ENCODE assay signal across 9 cellular contexts in genomic region chr12:52280796-52281560, GRCh38. TPM values are rescaled to one million over a fixed set of nuclear protein-coding genes. Genes with fewer than 3 reads are reported as not detected.
DNase-seq lines count a peak whose midpoint lies in the region; ATAC-seq, FAIRE-seq and TF ChIP-seq lines count a peak whose summit lies in the region.
"Had no signal": no experiment of that assay in that cellular context is flagged by ENCODE, and none has a peak within 500 bp of the region (broad histone marks: within the 10 kb centered on the region; RNA-seq: fewer than 3 reads in every experiment).

No MANE protein-coding gene starts in this region.

- DNase-seq in astrocyte of the spinal cord (ENCODE audit: low read depth, low spot score) (peak; percentile 97), iris pigment epithelial cell (ENCODE audit: low read depth) (peak; percentile 96), suprapubic skin (ENCODE audit: low spot score in 2 of 2) (peak; percentile 90 to 93), GM12892 (ENCODE audit: insufficient read length) (no peak)
- no peak for DNase-seq in stimulated activated CD8-positive, alpha-beta memory T cell treated with anti-CD3 and anti-CD28 coated beads, Interleukin-4, amount 100 ng/mL, for 48 hours

- no peak for FAIRE-seq in GM12892 (lab: Jason Lieb, UNC)

- POLR2A ChIA-PET in HEK293 (lab: Yijun Ruan, JAX) = interaction anchor here (0.7 to 1.4 kb wide), 4 partner anchors 11 to 89 kb away, joined by 3 to 5 read pairs (median 4); partner anchors contain the start of gene KRT80

- H3K4me3 ChIP-seq in HEK293 (ENCODE audit: low read depth, low read length) (no peak overlapping the region), astrocyte of the spinal cord (ENCODE audit: low read depth, low read length) (no peak overlapping the region), suprapubic skin (no peak overlapping the region)

- TF ChIP-seq CTCF in HEK293 (tag by site-specific recombination; IDR thresholded peaks at IDR 0.05) (no peak), astrocyte of the spinal cord (IDR thresholded peaks at IDR 0.05; ENCODE audit: low read depth, low read length) (no peak), suprapubic skin (IDR thresholded peaks at IDR 0.05) (no peak)

- no peaks in the 10 kb centered on the region for H3K9me3 ChIP-seq in HEK293 (ENCODE audit: control insufficient read depth, insufficient read depth, low read depth, low read length)
- H3K9me3 ChIP-seq in suprapubic skin = no peaks in the 10 kb centered on the region

- H3K4me1 ChIP-seq in HEK293 (ENCODE audit: control insufficient read depth, insufficient read depth, low read length) (no peaks in the 10 kb centered on the region; the same call in 1 of the 2 replicates), suprapubic skin (peaks cover 34% of the 10 kb centered on the region)

- TF ChIP-seq POLR2A in suprapubic skin (IDR thresholded peaks at IDR 0.05) = no peak
- TF ChIP-seq POLR2A in GM12892 (IDR thresholded peaks at IDR 0.05; ENCODE audit: low read depth, low read length) = no peak

- in situ Hi-C loops in astrocyte of the spinal cord (cut with HindIII; ENCODE audit: low sequenced_read_pairs) = no loop called here

- TF ChIP-seq EP300 in suprapubic skin (IDR thresholded peaks at IDR 0.05) = peak; percentile 51

- ATAC-seq in HG03097 (IDR thresholded peaks at IDR 0.05; ENCODE audit: low FRiP score, unreplicated experiment) (no peak), GM18873 (IDR thresholded peaks at IDR 0.05; ENCODE audit: low FRiP score, unreplicated experiment) (no peak)

- no peaks in the 10 kb centered on the region for H3K27me3 ChIP-seq in suprapubic skin

- WGBS in suprapubic skin = 46% methylated on average over 4 of the region's 4 CpGs

- H3K36me3 ChIP-seq in HEK293 (ENCODE audit: control insufficient read depth in 2 of 2, insufficient read depth in 1 of 2, low read length in 2 of 2) (no peaks in the 10 kb centered on the region), suprapubic skin (no peaks in the 10 kb centered on the region)

- CTCF ChIA-PET in HEK293 (lab: Yijun Ruan, JAX) = interaction anchor here (0.7 to 7.3 kb wide), 21 partner anchors 14 to 700 kb away, joined by 3 to 98 read pairs (median 5); no protein-coding TSS in a partner anchor

- H3K27ac ChIP-seq in HEK293 (ENCODE audit: extremely low read depth, low read depth, low read length) = peak overlapping the region; percentile 1; the same call in 1 of the 2 replicates
- H3K27ac ChIP-seq in suprapubic skin = peak overlapping the region; percentile 87

TF ChIP-seq in HEK293, 187 proteins besides CTCF, POLR2A, EP300 and RAD21 (continues in another document):
- TF ChIP-seq ZNF112 (tag by site-specific recombination; IDR thresholded peaks at IDR 0.05) = no peak
- 0 out of 2 replicates have a peak, but pooled peaks have one; percentile 0 for TF ChIP-seq ZBTB20 (tag by site-specific recombination; IDR thresholded peaks at IDR 0.05)
- no peak for TF ChIP-seq ZNF670 (tag by site-specific recombination; IDR thresholded peaks at IDR 0.05; ENCODE audit: low read depth)
- TF ChIP-seq ZNF354C (tag by site-specific recombination; IDR thresholded peaks at IDR 0.05; ENCODE audit: borderline replicate concordance, low read depth) = no peak
- TF ChIP-seq ELK4 (IDR thresholded peaks at IDR 0.05; ENCODE audit: borderline replicate concordance, low read depth, low read length) = no peak
- no peak for TF ChIP-seq HIC1 (tag by site-specific recombination; IDR thresholded peaks at IDR 0.05)
- TF ChIP-seq SCRT1 (tag by site-specific recombination; IDR thresholded peaks at IDR 0.05; ENCODE audit: borderline replicate concordance) = no peak
- TF ChIP-seq GLIS2 (tag by site-specific recombination; IDR thresholded peaks at IDR 0.05) = no peak
- TF ChIP-seq ZNF366 (tag by site-specific recombination; conservative IDR thresholded peaks at IDR 0.05) = no peak
- TF ChIP-seq ZFP37 (tag by site-specific recombination; IDR thresholded peaks at IDR 0.05) = no peak
- TF ChIP-seq ZNF121 (tag by site-specific recombination; IDR thresholded peaks at IDR 0.05) = no peak
- peak; percentile 44; the same call in 1 of the 2 replicates for TF ChIP-seq ZNF335 (tag by site-specific recombination; conservative IDR thresholded peaks at IDR 0.05)
- no peak for TF ChIP-seq ZNF274 (IDR thresholded peaks at IDR 0.05; ENCODE audit: low read length)
- TF ChIP-seq ZNF274 (tag by site-specific recombination; IDR thresholded peaks at IDR 0.05; ENCODE audit: borderline replicate concordance) = no peak
- no peak for TF ChIP-seq BCL6B (tag by site-specific recombination; IDR thresholded peaks at IDR 0.05)
- no peak for TF ChIP-seq ZNF629 (tag by site-specific recombination; IDR thresholded peaks at IDR 0.05)
- TF ChIP-seq ZNF837 (tag by site-specific recombination; IDR thresholded peaks at IDR 0.05) = no peak
- TF ChIP-seq ZNF155 (tag by site-specific recombination; IDR thresholded peaks at IDR 0.05) = no peak
- TF ChIP-seq KLF1 (tag by site-specific recombination; IDR thresholded peaks at IDR 0.05) = peak; percentile 84
- TF ChIP-seq ZFHX2 (tag by site-specific recombination; conservative IDR thresholded peaks at IDR 0.05) = 0 out of 2 replicates have a peak, but pooled peaks have one; percentile 8
- TF ChIP-seq ZNF48 (tag by site-specific recombination; IDR thresholded peaks at IDR 0.05) = no peak
- TF ChIP-seq MEIS1 (CRISPR knock-in tag; IDR thresholded peaks at IDR 0.05; ENCODE audit: borderline replicate concordance) = no peak
- no peak for TF ChIP-seq ZEB2 (tag by site-specific recombination; IDR thresholded peaks at IDR 0.05)
- TF ChIP-seq FEZF1 (tag by site-specific recombination; IDR thresholded peaks at IDR 0.05) = peak; percentile 12; the same call in 1 of the 2 replicates

RNA-seq across cellular contexts. Expression of gene KRT86, which starts 6.5 kb away (rescaled TPM):
- total RNA-seq in suprapubic skin = 100 to 1,000 TPM in 1 of 4 donors, 10 to 100 TPM in 2, 1 to 10 TPM in 1; 1.0 to 289 (median 37.0) TPM
- polyA plus RNA-seq in GM12892 (2012; ENCODE audit: missing spikeins) = 0.51 TPM
- polyA plus RNA-seq: IgD-negative memory B cell had no signal

RNA-seq across cellular contexts. Expression of gene KRT81, which starts 10.4 kb away (rescaled TPM):
- total RNA-seq in suprapubic skin = 100 to 1,000 TPM in 1 of 4 donors, 10 to 100 TPM in 2, under 1 TPM in 1; 0.72 to 346 (median 21.0) TPM
- polyA plus RNA-seq in GM12892 (2012; ENCODE audit: missing spikeins) = not detected
- polyA plus RNA-seq: IgD-negative memory B cell had no signal

RNA-seq across cellular contexts. Expression of gene KRT83, which starts 40.2 kb away (rescaled TPM):
- total RNA-seq in suprapubic skin = 10 to 100 TPM in 3 of 4 donors, not detected in 1; 10.3 to 97.1 (median 33.9) TPM
- polyA plus RNA-seq in GM12892 (2012; ENCODE audit: missing spikeins) = not detected
- polyA plus RNA-seq: IgD-negative memory B cell had no signal

RNA-seq across cellular contexts. Expression of gene KRT7, which starts 47.9 kb away (rescaled TPM):
- total RNA-seq in suprapubic skin = 100 to 1,000 TPM in 3 of 4 donors, 10 to 100 TPM in 1; 95.8 to 176 (median 123) TPM
- 10.7 TPM for polyA plus RNA-seq in GM12892 (2012; ENCODE audit: missing spikeins)
- polyA plus RNA-seq: IgD-negative memory B cell had no signal

Comparison
In these comparisons a context has a peak if more than half of its experiments do, and no peak if none do; other contexts are left out.
1. DNase-seq: peak in astrocyte of the spinal cord (single experiment), iris pigment epithelial cell (single experiment) and suprapubic skin (2 of 2); none in stimulated activated CD8-positive, alpha-beta memory T cell treated with anti-CD3 and anti-CD28 coated beads, Interleukin-4, amount 100 ng/mL, for 48 hours (single experiment) and GM12892 (single experiment).